Comparison of ENCODE assay signal across 29 cellular contexts in genomic region chr6:148532698-148533097, GRCh38.
"Had no signal": no experiment of that assay in that cellular context is flagged by ENCODE, and none has a peak within 500 bp of the region (broad histone marks: within the 10 kb centered on the region; RNA-seq: fewer than 3 reads in every experiment).

No MANE protein-coding gene starts in this region.

- H3K4me3 Mint-ChIP-seq: activated CD4-positive, alpha-beta memory T cell treated with anti-CD3 and anti-CD28 coated beads for 36 hours; activated naive CD4-positive, alpha-beta T cell treated with anti-CD3 and anti-CD28 coated beads for 36 hours; activated T-helper 1 cell treated with anti-CD3 and anti-CD28 coated beads, Interleukin-12 subunit alpha, Interleukin-12 subunit beta, Interleukin-2, Interleukin-4 antibody, amounts not matched to agents 30 ng/mL and 10 ng/mL and 1 ng/mL, durations not matched to agents 14 hours and 24 hours and 36 hours; immature natural killer cell; naive thymus-derived CD8-positive, alpha-beta T cell; stimulated activated naive CD8-positive, alpha-beta T cell treated with anti-CD3 and anti-CD28 coated beads, Interleukin-15, Interleukin-2, amounts not matched to agents 100 ng/mL and 50 ng/mL, for 24 hours; T-helper 17 cell had no signal

- DNase-seq: activated CD4-positive, alpha-beta memory T cell treated with anti-CD3 and anti-CD28 coated beads for 36 hours; activated CD4-positive, alpha-beta T cell treated with anti-CD3 and anti-CD28 coated beads for 48 hours; activated CD8-positive, alpha-beta memory T cell treated with anti-CD3 and anti-CD28 coated beads, Interleukin-2, amount 50 U/mL, for 4 hours; activated effector memory CD4-positive, alpha-beta T cell treated with anti-CD3 and anti-CD28 coated beads, Interleukin-2, amount 50 U/mL, for 16 hours; activated naive CD4-positive, alpha-beta T cell treated with anti-CD3 and anti-CD28 coated beads for 36 hours; activated T-cell treated with anti-CD3 and anti-CD28 coated beads, Interleukin-2, amount 50 U/mL, for 1 hour; amniotic stem cell; central memory CD4-positive, alpha-beta T cell; dermis blood vessel endothelial cell; effector memory CD4-positive, alpha-beta T cell; erythroblast; immature natural killer cell; kidney; left colon; naive thymus-derived CD8-positive, alpha-beta T cell; right lobe of liver; stimulated activated CD4-positive, alpha-beta T cell treated with anti-CD3 and anti-CD28 coated beads, Interleukin-2, amount 100 ng/mL, for 48 hours; T-helper 17 cell; T1000; tibial artery; upper lobe of right lung; WERI-Rb-1 had no signal

- H3K4me1 Mint-ChIP-seq: immature natural killer cell had no signal

- H3K27ac ChIP-seq: hepatocyte, right lobe of liver, upper lobe of right lung, WERI-Rb-1 had no signal

- H3K4me3 ChIP-seq: breast epithelium, gastroesophageal sphincter, hepatocyte, right lobe of liver, tibial artery, upper lobe of right lung had no signal

- H3K36me3 Mint-ChIP-seq: activated CD4-positive, alpha-beta memory T cell treated with anti-CD3 and anti-CD28 coated beads for 36 hours; immature natural killer cell; naive thymus-derived CD8-positive, alpha-beta T cell had no signal

- H3K9me3 ChIP-seq: breast epithelium, gastroesophageal sphincter, right lobe of liver, tibial artery, upper lobe of right lung had no signal

- H3K27ac Mint-ChIP-seq: activated CD4-positive, alpha-beta memory T cell treated with anti-CD3 and anti-CD28 coated beads for 36 hours; activated naive CD4-positive, alpha-beta T cell treated with anti-CD3 and anti-CD28 coated beads for 36 hours; activated T-helper 1 cell treated with anti-CD3 and anti-CD28 coated beads, Interleukin-12 subunit alpha, Interleukin-12 subunit beta, Interleukin-2, Interleukin-4 antibody, amounts not matched to agents 30 ng/mL and 10 ng/mL and 1 ng/mL, durations not matched to agents 14 hours and 24 hours and 36 hours; immature natural killer cell; naive thymus-derived CD8-positive, alpha-beta T cell; stimulated activated naive CD8-positive, alpha-beta T cell treated with anti-CD3 and anti-CD28 coated beads, Interleukin-15, Interleukin-2, amounts not matched to agents 100 ng/mL and 50 ng/mL, for 24 hours; T-helper 17 cell had no signal

- H3K4me1 ChIP-seq: breast epithelium, right lobe of liver, upper lobe of right lung had no signal

- H3K9me3 Mint-ChIP-seq: activated CD4-positive, alpha-beta memory T cell treated with anti-CD3 and anti-CD28 coated beads for 36 hours; activated naive CD4-positive, alpha-beta T cell treated with anti-CD3 and anti-CD28 coated beads for 36 hours; activated T-helper 1 cell treated with anti-CD3 and anti-CD28 coated beads, Interleukin-12 subunit alpha, Interleukin-12 subunit beta, Interleukin-2, Interleukin-4 antibody, amounts not matched to agents 30 ng/mL and 10 ng/mL and 1 ng/mL, durations not matched to agents 14 hours and 24 hours and 36 hours; immature natural killer cell; naive thymus-derived CD8-positive, alpha-beta T cell; stimulated activated naive CD8-positive, alpha-beta T cell treated with anti-CD3 and anti-CD28 coated beads, Interleukin-15, Interleukin-2, amounts not matched to agents 100 ng/mL and 50 ng/mL, for 24 hours had no signal

- H3K27me3 ChIP-seq: breast epithelium, gastroesophageal sphincter, hepatocyte, right lobe of liver, tibial artery, upper lobe of right lung had no signal

- ATAC-seq: activated CD4-positive, CD25-positive, alpha-beta regulatory T cell treated with anti-CD3 and anti-CD28 coated beads, Interleukin-2, amount 50 U/mL, for 24 hours; gastroesophageal sphincter; left colon; naive thymus-derived CD8-positive, alpha-beta T cell; right lobe of liver; SK-N-SH treated with all-trans-retinoic acid at 6 μM for 48 hours; T-helper 17 cell; upper lobe of right lung had no signal
